Comparison of ENCODE assay signal across 1 cellular context in the genomic region with DNA sequence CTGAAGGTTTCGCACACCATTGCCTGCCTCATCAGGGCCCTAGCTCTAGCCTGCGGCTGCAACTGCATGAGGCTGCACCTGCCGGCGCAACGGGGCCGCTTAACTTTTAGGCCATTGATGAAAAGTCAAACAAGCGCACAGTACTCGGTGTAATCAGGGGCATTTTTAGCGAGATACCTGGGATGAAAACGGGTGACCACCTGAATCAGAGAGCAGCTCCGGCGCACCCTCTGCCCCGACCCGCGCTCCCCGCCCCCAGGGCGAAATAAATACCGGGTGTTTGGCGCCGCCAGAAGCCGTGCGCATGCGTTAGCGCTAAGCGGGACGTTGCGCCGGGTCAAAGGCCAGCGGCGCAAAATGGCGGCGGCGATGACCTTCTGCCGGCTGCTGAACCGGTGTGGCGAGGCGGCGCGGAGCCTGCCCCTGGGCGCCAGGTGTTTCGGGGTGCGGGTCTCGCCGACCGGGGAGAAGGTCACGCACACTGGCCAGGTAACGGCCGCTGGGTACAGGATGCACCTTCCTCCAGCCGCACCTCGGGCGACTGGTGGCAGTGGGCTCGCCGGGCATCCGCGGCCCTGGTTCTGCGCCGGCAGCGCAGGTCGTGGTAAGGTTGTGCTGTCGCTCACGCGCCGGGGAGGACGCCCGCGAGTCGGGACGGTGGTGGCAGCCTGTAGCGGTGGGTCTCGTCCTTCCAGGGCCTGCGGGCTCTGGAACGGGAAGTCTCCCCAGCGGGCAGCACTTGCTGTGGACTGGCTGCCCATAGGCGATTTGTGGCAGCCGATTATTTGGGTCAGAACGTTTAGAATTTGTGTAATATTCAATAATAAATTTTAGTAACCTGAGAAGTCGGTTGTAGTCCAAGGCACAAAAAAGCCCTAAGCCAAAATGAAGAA.
A peak's percentile ranks its signal among the peaks of the same experiment; 100 is the strongest.
TF ChIP-seq lines count a peak whose summit lies in the region.

A gene (plus strand): TSS at position 347 of the 893 bp plus-strand sequence. CDS start 11 bp downstream, at position 358.

TF ChIP-seq in IMR-90, 13 proteins besides CTCF, POLR2A, EP300 and RAD21:
- TF ChIP-seq RCOR1 (IDR thresholded peaks at IDR 0.05; ENCODE audit: insufficient replicate concordance, low read length) (peak; percentile 66), BHLHE40 (IDR thresholded peaks at IDR 0.05; ENCODE audit: low read depth, low read length) (no peak)
TF ChIP-seq in IMR-90: peak in this region for 1.
